ENCODE assay signal across 11 cellular contexts in the genomic region with DNA sequence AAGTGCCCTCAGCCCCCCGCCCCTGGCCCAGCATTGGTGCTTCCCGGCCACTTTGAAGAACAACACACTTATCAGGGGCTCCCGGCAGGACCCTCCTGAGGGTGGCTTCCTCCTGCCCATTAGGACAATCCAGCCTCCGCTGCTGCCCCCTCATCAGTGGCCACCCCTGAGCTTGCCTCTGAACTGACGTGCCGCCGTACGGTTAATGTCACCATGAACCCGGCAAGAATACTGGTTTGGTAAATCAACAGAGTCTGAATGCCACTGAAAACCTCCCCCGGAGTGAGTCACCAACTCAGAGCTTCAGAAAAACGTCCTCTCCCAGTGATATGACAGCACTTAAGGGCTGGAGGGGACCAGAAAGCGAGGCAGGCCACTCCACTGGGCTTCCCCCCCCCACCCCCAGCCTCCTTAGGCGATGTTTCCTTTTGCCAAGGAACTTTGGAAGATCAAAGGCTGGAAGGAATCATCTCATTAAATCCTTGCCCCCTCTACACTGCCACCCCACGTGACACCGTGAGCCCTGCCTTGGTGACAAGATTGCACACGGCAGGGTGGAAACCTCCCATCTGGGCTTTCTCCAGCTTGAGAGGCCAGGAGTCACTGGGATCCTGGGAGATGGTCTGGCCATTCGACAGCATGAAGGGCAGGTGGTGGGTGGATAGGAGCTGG.
DNase-seq lines count a peak whose midpoint lies in the region; TF ChIP-seq lines count a peak whose summit lies in the region.
"Had no signal": no experiment of that assay in that cellular context is flagged by ENCODE, and none has a peak within 500 bp of the region (broad histone marks: within the 10 kb centered on the region; RNA-seq: fewer than 3 reads in every experiment).

No MANE protein-coding gene starts in this region.

- H3K9me3 ChIP-seq in spleen, result no peaks in the 10 kb centered on the region

- DNase-seq in DMS53 (lab: John Stamatoyannopoulos, UW) (peak; percentile 2), DMS53 treated with DMSO at 0.1 percent for 48 hours (lab: John Stamatoyannopoulos, UW; ENCODE audit: unreplicated experiment) (no peak), NB4 (ENCODE audit: low read depth) (peak; percentile 89), fibroblast of pulmonary artery (ENCODE audit: low read depth) (peak; percentile 5), spleen (peak; percentile 53), progenitor cell of endocrine pancreas (ENCODE audit: low spot score, unreplicated experiment) (no peak), T1000 (lab: John Stamatoyannopoulos, UW) (no peak), NAMALWA (ENCODE audit: low spot score) (no peak)
- DNase-seq: 8988T, naive B cell had no signal

- peaks cover 5 to 30% (median 13%) of the 10 kb centered on the region in 6 donors for H3K4me1 ChIP-seq in spleen

- no peaks in the 10 kb centered on the region for H3K36me3 ChIP-seq in spleen

- H3K27ac Mint-ChIP-seq in progenitor cell of endocrine pancreas, result no peak overlapping the region

- 64 to 71% (median 70%) methylated on average over 16 to 17 of the region's 17 CpGs for whole genome bisulfite sequencing in spleen, 5 donors

- H3K27me3 Mint-ChIP-seq in progenitor cell of endocrine pancreas, result peaks cover 44% of the 10 kb centered on the region

- intact Hi-C loops in spleen (cut with DNase I; ENCODE audit: low total_unique reads), result no loop called here

- no peak overlapping the region for H3K4me3 Mint-ChIP-seq in progenitor cell of endocrine pancreas (ENCODE audit: low read depth)
- H3K4me3 Mint-ChIP-seq: naive B cell had no signal

- H3K36me3 Mint-ChIP-seq in progenitor cell of endocrine pancreas (ENCODE audit: insufficient read depth), result no peaks in the 10 kb centered on the region
- H3K36me3 Mint-ChIP-seq: naive B cell had no signal

- peaks cover 2% of the 10 kb centered on the region for H3K4me1 Mint-ChIP-seq in progenitor cell of endocrine pancreas (ENCODE audit: low read depth)

- peak overlapping the region in 7 of 8 donors; percentile 68 to 77 (median 71) for H3K27ac ChIP-seq in spleen
- H3K27ac ChIP-seq: RWPE1 had no signal

- H3K27me3 ChIP-seq in spleen (replicated peaks in 1 of 7), result peaks cover 0 to 51% (median 11%) of the 10 kb centered on the region in 7 donors

- TF ChIP-seq CTCF in NB4 (IDR thresholded peaks at IDR 0.05; ENCODE audit: low read depth, low read length) (no peak), fibroblast of pulmonary artery (IDR thresholded peaks at IDR 0.05; ENCODE audit: low read length, missing control alignments) (no peak), spleen (IDR thresholded peaks at IDR 0.05 in 8 of 11, conservative IDR thresholded peaks at IDR 0.05 in 3 of 11) (no peak), progenitor cell of endocrine pancreas (IDR thresholded peaks at IDR 0.05; ENCODE audit: unreplicated experiment) (no peak)

- no peak for TF ChIP-seq POLR2A in NB4 (IDR thresholded peaks at IDR 0.05; ENCODE audit: extremely low read depth, insufficient read length)
- TF ChIP-seq POLR2A in spleen (IDR thresholded peaks at IDR 0.05), result no peak

- no peak overlapping the region for H3K4me3 ChIP-seq in NB4 (ENCODE audit: low read depth, low read length)
- no peak overlapping the region for H3K4me3 ChIP-seq in fibroblast of pulmonary artery (replicated peaks; ENCODE audit: low read depth, low read length)
- no peak overlapping the region for H3K4me3 ChIP-seq in spleen

- no peaks in the 10 kb centered on the region for H3K9me3 Mint-ChIP-seq in progenitor cell of endocrine pancreas (ENCODE audit: low read depth)
- H3K9me3 Mint-ChIP-seq: naive B cell had no signal

Comparison
In these comparisons a context has a peak if more than half of its experiments do, and no peak if none do; other contexts are left out.
1. DNase-seq: peak in DMS53 (single experiment), NB4 (single experiment), fibroblast of pulmonary artery (single experiment) and spleen (single experiment); none in DMS53 treated with DMSO at 0.1 percent for 48 hours (single experiment), progenitor cell of endocrine pancreas (single experiment), T1000 (single experiment) and NAMALWA (single experiment).